ENCODE assay signal across 9 cellular contexts in the genomic region with DNA sequence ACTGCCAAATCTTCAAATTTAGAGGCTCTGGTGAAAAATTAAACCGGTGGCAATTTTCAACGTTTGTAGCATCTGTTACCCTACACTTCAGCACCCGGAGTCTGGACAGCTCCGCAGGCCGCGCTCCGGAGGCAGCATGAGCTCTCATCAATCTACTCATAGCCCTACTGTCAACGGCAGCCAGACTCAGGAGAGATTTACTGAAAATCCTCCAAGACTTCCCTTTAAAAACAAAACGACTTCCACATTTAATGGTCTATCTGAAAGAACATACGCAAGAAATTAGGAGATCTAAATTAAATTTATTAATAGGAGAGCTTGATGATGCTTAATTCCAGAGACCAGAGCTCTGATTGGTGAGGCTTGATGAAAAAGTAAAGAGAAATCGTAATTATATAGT. TPM values are rescaled to one million over a fixed set of nuclear protein-coding genes. Genes with fewer than 3 reads are reported as not detected.
DNase-seq lines count a peak whose midpoint lies in the region; ATAC-seq and TF ChIP-seq lines count a peak whose summit lies in the region.
"Had no signal": no experiment of that assay in that cellular context is flagged by ENCODE, and none has a peak within 500 bp of the region (broad histone marks: within the 10 kb centered on the region; RNA-seq: fewer than 3 reads in every experiment).

No MANE protein-coding gene starts in this region.

- no peak for TF ChIP-seq CTCF in neural crest cell (conservative IDR thresholded peaks at IDR 0.05)

- no peaks in the 10 kb centered on the region for H3K36me3 Mint-ChIP-seq in neural crest cell (ENCODE audit: low read depth)

- H3K9me3 Mint-ChIP-seq in neural crest cell, result no peaks in the 10 kb centered on the region

- no peak overlapping the region for H3K27ac Mint-ChIP-seq in neural crest cell (ENCODE audit: unreplicated experiment)

- DNase-seq in SIG-M5 treated with dmso at 0.1 percent for 504 hours (lab: John Stamatoyannopoulos, UW; ENCODE audit: unreplicated experiment) (peak; percentile 30), SIG-M5 (lab: John Stamatoyannopoulos, UW) (no peak), SK-MEL-5 (ENCODE audit: low read depth, low spot score) (peak; percentile 43), dermis microvascular lymphatic vessel endothelial cell (ENCODE audit: low read depth in 2 of 2) (peak; percentile 25 to 53), neural crest cell (ENCODE audit: low read depth, low spot score) (peak; percentile 77), D341Med (ENCODE audit: low spot score) (no peak), T1000 (lab: John Stamatoyannopoulos, UW) (no peak)

- peak overlapping the region; percentile 69 for H3K4me3 Mint-ChIP-seq in neural crest cell

- ATAC-seq in HG02973 (IDR thresholded peaks at IDR 0.05; ENCODE audit: unreplicated experiment), result no peak

- peaks cover 20% of the 10 kb centered on the region for H3K4me1 Mint-ChIP-seq in neural crest cell

- in situ Hi-C loops in SK-MEL-5 (cut with HindIII; ENCODE audit: low pct_unique_long_range_greater_than_20kb, low sequenced_read_pairs), result no loop called here

- peaks cover 98% of the 10 kb centered on the region for H3K27me3 Mint-ChIP-seq in neural crest cell (ENCODE audit: low read depth)

RNA-seq across cellular contexts. Expression of a gene that starts 1.0 kb away (rescaled TPM):
- not detected in 2 replicates for total RNA-seq in SK-MEL-5 (2014; rRNA removed; shearing (Covaris generic))
- polyA plus RNA-seq in SK-MEL-5 (2015; cell fraction: cytosol; rRNA removed), result not detected in 2 replicates
- 0.11 and 0.15 TPM in 2 replicates for polyA plus RNA-seq in SK-MEL-5 (2015; cell fraction: nucleus; rRNA removed)
- not detected in 2 replicates for total RNA-seq in dermis microvascular lymphatic vessel endothelial cell
- 0.57 and 0.68 TPM in 2 replicates for total RNA-seq in neural crest cell
- total RNA-seq: PC-9 had no signal

Comparison
In these comparisons a context has a peak if more than half of its experiments do, and no peak if none do; other contexts are left out.
1. DNase-seq: peak in SIG-M5 treated with dmso at 0.1 percent for 504 hours (single experiment), SK-MEL-5 (single experiment), dermis microvascular lymphatic vessel endothelial cell (2 of 2) and neural crest cell (single experiment); none in SIG-M5 (single experiment), D341Med (single experiment) and T1000 (single experiment).